Comparison of ENCODE assay signal across 8 cellular contexts in genomic region chr17:42608692-42609181, GRCh38. TPM values are rescaled to one million over a fixed set of nuclear protein-coding genes. Genes with fewer than 3 reads are reported as not detected.
DNase-seq lines count a peak whose midpoint lies in the region; ATAC-seq and TF ChIP-seq lines count a peak whose summit lies in the region.

No MANE protein-coding gene starts in this region.

- H3K36me3 Mint-ChIP-seq in activated CD4-positive, alpha-beta T cell treated with anti-CD3 and anti-CD28 coated beads, Interleukin-2, amount 10 ng/mL, durations not matched to agents 24 days and 14 days (ENCODE audit: low read depth), result peaks cover 31% of the 10 kb centered on the region

- H3K36me3 ChIP-seq in prostate gland, result peaks cover 0 to 5% of the 10 kb centered on the region in 2 donors

- DNase-seq in A172 (ENCODE audit: low spot score), result peak; percentile 19
- peak; percentile 76 for DNase-seq in activated CD4-positive, alpha-beta T cell treated with anti-CD3 and anti-CD28 coated beads, Interleukin-2, amount 10 ng/mL, durations not matched to agents 24 days and 14 days
- peak in 1 of 2 donors; percentile 4 for DNase-seq in foreskin keratinocyte
- no peak for DNase-seq in prostate gland (ENCODE audit: low spot score)
- no peak for DNase-seq in SHP77 (lab: John Stamatoyannopoulos, UW)
- DNase-seq in cortex of kidney (lab: John Stamatoyannopoulos, UW), result no peak

- H3K27ac Mint-ChIP-seq in activated CD4-positive, alpha-beta T cell treated with anti-CD3 and anti-CD28 coated beads, Interleukin-2, amount 10 ng/mL, durations not matched to agents 24 days and 14 days, result peak overlapping the region; percentile 94

- H3K4me1 ChIP-seq in foreskin keratinocyte (peaks cover 5% of the 10 kb centered on the region), prostate gland (replicated peaks) (no peaks in the 10 kb centered on the region)

- no peak for TF ChIP-seq POLR2A in prostate gland (IDR thresholded peaks at IDR 0.05)

- ATAC-seq in GM18909 (IDR thresholded peaks at IDR 0.05; ENCODE audit: poor library complexity, unreplicated experiment) (peak; percentile 33), HG03354 (IDR thresholded peaks at IDR 0.05; ENCODE audit: poor library complexity, severe bottlenecking, unreplicated experiment) (peak; percentile 45), foreskin keratinocyte (peak; percentile 73)

- no peaks in the 10 kb centered on the region for H3K9me3 ChIP-seq in prostate gland

- WGBS in prostate gland, result 0% methylated on average over 23 of the region's 23 CpGs

- TF ChIP-seq CTCF in foreskin keratinocyte (conservative IDR thresholded peaks at IDR 0.05), result no peak
- no peak for TF ChIP-seq CTCF in prostate gland (IDR thresholded peaks at IDR 0.05)

- intact Hi-C loops in activated CD4-positive, alpha-beta T cell treated with anti-CD3 and anti-CD28 coated beads, Interleukin-2, amount 10 ng/mL, durations not matched to agents 24 days and 14 days (cut with micrococcal nuclease), result loop anchor here (1.0 to 10.0 kb wide), 5 partner anchors 31 to 216 kb away; partner anchors contain the start of genes BECN1, COASY, PSMC3IP and RAMP2
- intact Hi-C loops in prostate gland (cut with DNase I), result loop anchor here (5.0 kb wide), 2 partner anchors 49 to 69 kb away; partner anchors contain the start of genes PLEKHH3 and TUBG2

- H3K9me3 Mint-ChIP-seq in activated CD4-positive, alpha-beta T cell treated with anti-CD3 and anti-CD28 coated beads, Interleukin-2, amount 10 ng/mL, durations not matched to agents 24 days and 14 days, result no peaks in the 10 kb centered on the region

- peak overlapping the region; percentile 70 to 85 for H3K4me3 ChIP-seq in prostate gland

- H3K27ac ChIP-seq in foreskin keratinocyte, result peak overlapping the region; percentile 56
- peak overlapping the region; percentile 92 to 93 for H3K27ac ChIP-seq in prostate gland

- H3K27me3 ChIP-seq in foreskin keratinocyte, result no peaks in the 10 kb centered on the region
- no peaks in the 10 kb centered on the region for H3K27me3 ChIP-seq in prostate gland (replicated peaks; ENCODE audit: insufficient read depth)

- peak overlapping the region; percentile 99 for H3K4me3 Mint-ChIP-seq in activated CD4-positive, alpha-beta T cell treated with anti-CD3 and anti-CD28 coated beads, Interleukin-2, amount 10 ng/mL, durations not matched to agents 24 days and 14 days

- no peaks in the 10 kb centered on the region for H3K27me3 Mint-ChIP-seq in activated CD4-positive, alpha-beta T cell treated with anti-CD3 and anti-CD28 coated beads, Interleukin-2, amount 10 ng/mL, durations not matched to agents 24 days and 14 days

- peaks cover 30% of the 10 kb centered on the region for H3K4me1 Mint-ChIP-seq in activated CD4-positive, alpha-beta T cell treated with anti-CD3 and anti-CD28 coated beads, Interleukin-2, amount 10 ng/mL, durations not matched to agents 24 days and 14 days

RNA-seq across cellular contexts. Expression of gene RETREG3, which starts 0.4 kb away (rescaled TPM):
- 62.3 and 63.0 TPM in 2 replicates for total RNA-seq in A172 (2014; rRNA removed; shearing (Covaris generic))
- total RNA-seq in activated CD4-positive, alpha-beta T cell treated with anti-CD3 and anti-CD28 coated beads, Interleukin-2, amount 10 ng/mL, durations not matched to agents 24 days and 14 days, result 35.8 and 38.3 TPM in 2 replicates
- total RNA-seq in foreskin keratinocyte, result 51.5 and 58.2 TPM in 2 replicates
- 21.7 and 23.2 TPM in 2 replicates for polyA plus RNA-seq in foreskin keratinocyte
- 100 to 1,000 TPM in 1 of 2 donors, 10 to 100 TPM in 1; 92.8 to 126 TPM for total RNA-seq in prostate gland

RNA-seq across cellular contexts. Expression of gene TUBG1, which starts 0.7 kb away (rescaled TPM):
- 157 and 159 TPM in 2 replicates for total RNA-seq in A172 (2014; rRNA removed; shearing (Covaris generic))
- total RNA-seq in activated CD4-positive, alpha-beta T cell treated with anti-CD3 and anti-CD28 coated beads, Interleukin-2, amount 10 ng/mL, durations not matched to agents 24 days and 14 days, result 99.9 and 100 TPM in 2 replicates
- total RNA-seq in foreskin keratinocyte (113 and 129 TPM in 2 replicates), prostate gland (10 to 100 TPM; 38.7 to 78.4 TPM)
- 140 and 163 TPM in 2 replicates for polyA plus RNA-seq in foreskin keratinocyte

RNA-seq across cellular contexts. Expression of gene PSMC3IP, which starts 31.2 kb away (rescaled TPM):
- 21.4 and 29.9 TPM in 2 replicates for total RNA-seq in A172 (2014; rRNA removed; shearing (Covaris generic))
- total RNA-seq in activated CD4-positive, alpha-beta T cell treated with anti-CD3 and anti-CD28 coated beads, Interleukin-2, amount 10 ng/mL, durations not matched to agents 24 days and 14 days, result 29.1 and 31.1 TPM in 2 replicates
- total RNA-seq in foreskin keratinocyte (14.8 and 20.6 TPM in 2 replicates), prostate gland (10 to 100 TPM in 1 of 2 donors, 1 to 10 TPM in 1; 2.9 to 11.2 TPM)
- 17.0 and 23.6 TPM in 2 replicates for polyA plus RNA-seq in foreskin keratinocyte

RNA-seq across cellular contexts. Expression of gene MLX, which starts 41.8 kb away (rescaled TPM):
- total RNA-seq in A172 (2014; rRNA removed; shearing (Covaris generic)), result 47.1 and 52.9 TPM in 2 replicates
- total RNA-seq in activated CD4-positive, alpha-beta T cell treated with anti-CD3 and anti-CD28 coated beads, Interleukin-2, amount 10 ng/mL, durations not matched to agents 24 days and 14 days, result 67.8 and 72.6 TPM in 2 replicates
- total RNA-seq in foreskin keratinocyte (34.8 and 41.2 TPM in 2 replicates), prostate gland (10 to 100 TPM; 28.1 to 52.3 TPM)
- polyA plus RNA-seq in foreskin keratinocyte, result 44.8 and 51.6 TPM in 2 replicates

RNA-seq across cellular contexts. Expression of gene COASY, which starts 46.8 kb away (rescaled TPM):
- total RNA-seq in A172 (2014; rRNA removed; shearing (Covaris generic)), result 53.9 and 63.6 TPM in 2 replicates
- 97.7 and 109 TPM in 2 replicates for total RNA-seq in activated CD4-positive, alpha-beta T cell treated with anti-CD3 and anti-CD28 coated beads, Interleukin-2, amount 10 ng/mL, durations not matched to agents 24 days and 14 days
- 69.9 and 80.9 TPM in 2 replicates for total RNA-seq in foreskin keratinocyte
- 89.2 and 98.4 TPM in 2 replicates for polyA plus RNA-seq in foreskin keratinocyte
- total RNA-seq in prostate gland, result 10 to 100 TPM; 52.6 to 80.5 TPM

Comparison
In these comparisons a context has a peak if more than half of its experiments do, and no peak if none do; other contexts are left out.
1. DNase-seq: peak in A172 (single experiment) and activated CD4-positive, alpha-beta T cell treated with anti-CD3 and anti-CD28 coated beads, Interleukin-2, amount 10 ng/mL, durations not matched to agents 24 days and 14 days (single experiment); none in prostate gland (single experiment), SHP77 (0 of 2) and cortex of kidney (single experiment).
2. Peak in every context shown above with its lines, with median percentiles within 50 percentile points of each other: ATAC-seq.